In the genomic region with DNA sequence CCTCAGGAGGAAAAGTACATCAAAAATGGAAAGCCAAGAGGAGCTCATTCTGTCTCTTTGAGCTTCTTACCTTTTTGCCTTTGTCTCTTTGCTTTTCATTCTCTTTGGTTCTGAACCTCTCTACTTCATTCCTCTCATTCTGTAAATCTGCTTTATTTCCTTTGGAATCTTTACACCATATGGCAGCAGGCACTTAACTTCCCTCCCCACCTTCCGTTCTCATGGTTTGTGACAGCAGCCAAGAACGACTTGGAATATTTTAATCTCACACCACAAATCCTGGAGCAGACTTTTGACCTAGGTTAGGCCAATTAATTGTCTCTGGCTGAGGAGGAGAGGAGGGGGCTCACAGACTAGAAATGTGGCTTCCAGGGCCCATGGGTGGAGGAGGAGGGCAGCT, we compare ENCODE assay signal across 23 cellular contexts.
"Had no signal": no experiment of that assay in that cellular context is flagged by ENCODE, and none has a peak within 500 bp of the region (broad histone marks: within the 10 kb centered on the region; RNA-seq: fewer than 3 reads in every experiment).

No MANE protein-coding gene starts in this region.

- H3K4me1 ChIP-seq: left lung, parathyroid adenoma, right atrium auricular region, sigmoid colon, testis, tibial artery had no signal

- H3K36me3 Mint-ChIP-seq: mesothelial cell of epicardium; naive B cell; neural progenitor cell; stimulated activated memory B cell treated with anti-CD40 and anti-IgM and Interleukin-4, amounts not matched to agents 10 μg/mL and 1 μg/mL and 100 μg/mL, for 72 hours; type B pancreatic cell had no signal

- H3K9me3 Mint-ChIP-seq: mesothelial cell of epicardium, type B pancreatic cell had no signal

- FAIRE-seq: frontal cortex, islet of Langerhans had no signal

- H3K9me3 ChIP-seq: mucosa of descending colon, right atrium auricular region, sigmoid colon, testis, tibial artery had no signal

- H3K4me3 Mint-ChIP-seq: mesothelial cell of epicardium; naive B cell; natural killer cell treated with Interleukin-12 subunit alpha and Interleukin-12 subunit beta and Interleukin-15 and Interleukin-18, amount 100 ng/mL, for 72 hours; neural progenitor cell; stimulated activated memory B cell treated with anti-CD40 and anti-IgM and Interleukin-4, amounts not matched to agents 10 μg/mL and 1 μg/mL and 100 μg/mL, for 72 hours; type B pancreatic cell had no signal

- ATAC-seq: left cardiac atrium; left lung; mucosa of descending colon; natural killer cell treated with Interleukin-12 subunit alpha and Interleukin-12 subunit beta and Interleukin-15 and Interleukin-18, amount 100 ng/mL, for 72 hours; stimulated activated memory B cell treated with anti-CD40 and anti-IgM and Interleukin-4, amounts not matched to agents 10 μg/mL and 1 μg/mL and 100 μg/mL, for 72 hours; stimulated activated naive CD8-positive, alpha-beta T cell treated with anti-CD3 and anti-CD28 coated beads, Interleukin-15, Interleukin-2, amounts not matched to agents 100 U/mL and 50 U/mL, for 24 hours had no signal

- H3K36me3 ChIP-seq: left lung, neural progenitor cell, right atrium auricular region, sigmoid colon, tibial artery had no signal

- DNase-seq: cortex of kidney; head of caudate nucleus; left cardiac atrium; left lung; mesenchymal stem cell; mucosa of descending colon; naive B cell; sigmoid colon; stimulated activated CD4-positive, alpha-beta T cell treated with anti-CD3 and anti-CD28 coated beads, Interleukin-2, amount 100 ng/mL, for 24 hours; stimulated activated CD4-positive, alpha-beta T cell treated with anti-CD3 and anti-CD28 coated beads, Interleukin-4, amount 100 ng/mL, for 24 hours; stimulated activated naive CD8-positive, alpha-beta T cell treated with anti-CD3 and anti-CD28 coated beads, Interleukin-15, Interleukin-2, amounts not matched to agents 100 U/mL and 50 U/mL, for 24 hours; testis; tibial artery had no signal

- H3K27me3 Mint-ChIP-seq: naive B cell; natural killer cell treated with Interleukin-12 subunit alpha and Interleukin-12 subunit beta and Interleukin-15 and Interleukin-18, amount 100 ng/mL, for 72 hours; progenitor cell of endocrine pancreas; stimulated activated memory B cell treated with anti-CD40 and anti-IgM and Interleukin-4, amounts not matched to agents 10 μg/mL and 1 μg/mL and 100 μg/mL, for 72 hours; type B pancreatic cell had no signal

- H3K4me3 ChIP-seq: left lung, mucosa of descending colon, neural progenitor cell, right atrium auricular region, sigmoid colon, testis, tibial artery had no signal

- H3K27ac ChIP-seq: left lung, neural progenitor cell, parathyroid adenoma, right atrium auricular region, sigmoid colon, testis, tibial artery had no signal

- H3K27ac Mint-ChIP-seq: mesothelial cell of epicardium; naive B cell; natural killer cell treated with Interleukin-12 subunit alpha and Interleukin-12 subunit beta and Interleukin-15 and Interleukin-18, amount 100 ng/mL, for 72 hours; neural progenitor cell; progenitor cell of endocrine pancreas; stimulated activated memory B cell treated with anti-CD40 and anti-IgM and Interleukin-4, amounts not matched to agents 10 μg/mL and 1 μg/mL and 100 μg/mL, for 72 hours; type B pancreatic cell had no signal

- H3K27me3 ChIP-seq: left lung, neural progenitor cell, right atrium auricular region, sigmoid colon, testis, tibial artery had no signal

- H3K4me1 Mint-ChIP-seq: mesothelial cell of epicardium; naive B cell; stimulated activated memory B cell treated with anti-CD40 and anti-IgM and Interleukin-4, amounts not matched to agents 10 μg/mL and 1 μg/mL and 100 μg/mL, for 72 hours had no signal
